In genomic region chr2:218569038-218569431, GRCh38 we compare ENCODE assay signal across 8 cellular contexts. TPM values are rescaled to one million over a fixed set of nuclear protein-coding genes. Genes with fewer than 3 reads are reported as not detected.
DNase-seq lines count a peak whose midpoint lies in the region; ATAC-seq and TF ChIP-seq lines count a peak whose summit lies in the region.

No MANE protein-coding gene starts in this region.

- peaks cover 40% of the 10 kb centered on the region for H3K36me3 Mint-ChIP-seq in GM23338 (ENCODE audit: low read depth)
- H3K36me3 Mint-ChIP-seq in activated CD4-positive, alpha-beta T cell treated with anti-CD3 and anti-CD28 coated beads, Interleukin-2, amount 10 ng/mL, durations not matched to agents 7 days and 5 days (ENCODE audit: low read depth) = peaks cover 54% of the 10 kb centered on the region

- H3K27ac ChIP-seq in GM23338 (ENCODE audit: low read depth) = peak overlapping the region; percentile 100

- CTCF ChIA-PET in activated CD4-positive, alpha-beta T cell treated with anti-CD3 and anti-CD28 coated beads, Interleukin-2, amount 10 ng/mL, durations not matched to agents 7 days and 5 days (lab: Charles Lee) = no interaction called here

- peak overlapping the region; percentile 83 for H3K4me2 ChIP-seq in GM23338

- peak; percentile 70 for DNase-seq in GM03348 (ENCODE audit: low spot score)
- peak; percentile 83 for DNase-seq in GM23338 (ENCODE audit: low spot score)
- DNase-seq in LNCaP clone FGC (ENCODE audit: low read depth) = no peak
- peak; percentile 53 for DNase-seq in activated CD4-positive, alpha-beta T cell treated with anti-CD3 and anti-CD28 coated beads, Interleukin-2, amount 10 ng/mL, durations not matched to agents 7 days and 5 days
- peak; percentile 68 to 93 for DNase-seq in dermis microvascular lymphatic vessel endothelial cell (ENCODE audit: low read depth in 2 of 2)
- peak; percentile 39 for DNase-seq in medulla oblongata (ENCODE audit: extremely low spot score)
- peak; percentile 37 for DNase-seq in stimulated activated CD8-positive, alpha-beta memory T cell treated with anti-CD3 and anti-CD28 coated beads, Interleukin-15, amount 100 ng/mL, for 1 hour (ENCODE audit: low read depth)
- no peak for DNase-seq in 8988T

- peaks cover 88% of the 10 kb centered on the region for H3K79me2 ChIP-seq in GM23338 (replicated peaks; ENCODE audit: insufficient read depth)

- H3K4me3 Mint-ChIP-seq in GM23338 = peak overlapping the region; percentile 95
- peak overlapping the region; percentile 98 for H3K4me3 Mint-ChIP-seq in activated CD4-positive, alpha-beta T cell treated with anti-CD3 and anti-CD28 coated beads, Interleukin-2, amount 10 ng/mL, durations not matched to agents 7 days and 5 days

- POLR2A ChIA-PET in activated CD4-positive, alpha-beta T cell treated with anti-CD3 and anti-CD28 coated beads, Interleukin-2, amount 10 ng/mL, durations not matched to agents 7 days and 5 days (lab: Charles Lee) = no interaction called here

- H2AFZ ChIP-seq in GM23338 = 0 out of 2 replicates have a peak overlapping the region, but pooled peaks have one; percentile 6

- peak overlapping the region; percentile 100 for H3K27ac Mint-ChIP-seq in GM23338
- H3K27ac Mint-ChIP-seq in activated CD4-positive, alpha-beta T cell treated with anti-CD3 and anti-CD28 coated beads, Interleukin-2, amount 10 ng/mL, durations not matched to agents 7 days and 5 days = peak overlapping the region; percentile 100

- peak; percentile 36 for ATAC-seq in GM23338

- H3K4me3 ChIP-seq in GM23338 = peak overlapping the region; percentile 76
- H3K4me3 ChIP-seq in LNCaP clone FGC (ENCODE audit: low read depth, low read length) = peak overlapping the region; percentile 94

- H3K4me1 ChIP-seq in GM23338 (ENCODE audit: insufficient read depth) = peaks cover 21% of the 10 kb centered on the region

- TF ChIP-seq CTCF in GM23338 (conservative IDR thresholded peaks at IDR 0.05; ENCODE audit: low read depth in 2 of 2) (no peak), LNCaP clone FGC (IDR thresholded peaks at IDR 0.05; ENCODE audit: control insufficient read depth, extremely low read depth, insufficient read depth) (no peak)

- H3K27me3 ChIP-seq in GM23338 (ENCODE audit: insufficient read depth) = no peaks in the 10 kb centered on the region

- H3K9me2 ChIP-seq in GM23338 (ENCODE audit: insufficient read depth) = no peaks in the 10 kb centered on the region

- peaks cover 36% of the 10 kb centered on the region for H4K20me1 ChIP-seq in GM23338 (replicated peaks; ENCODE audit: insufficient read depth)

- H3F3A ChIP-seq in GM23338 (replicated peaks; ENCODE audit: low read depth) = no peaks in the 10 kb centered on the region

- H3K27me3 Mint-ChIP-seq in GM23338 (ENCODE audit: insufficient read depth, low read depth, poor library complexity) = peaks cover 10% of the 10 kb centered on the region
- no peaks in the 10 kb centered on the region for H3K27me3 Mint-ChIP-seq in activated CD4-positive, alpha-beta T cell treated with anti-CD3 and anti-CD28 coated beads, Interleukin-2, amount 10 ng/mL, durations not matched to agents 7 days and 5 days

- peaks cover 15% of the 10 kb centered on the region; the same call in 1 of the 2 replicates for H3K36me3 ChIP-seq in GM23338 (ENCODE audit: insufficient read depth)

- no peaks in the 10 kb centered on the region; the same call in 2 of the 3 replicates for H3K9me3 Mint-ChIP-seq in GM23338
- no peaks in the 10 kb centered on the region for H3K9me3 Mint-ChIP-seq in activated CD4-positive, alpha-beta T cell treated with anti-CD3 and anti-CD28 coated beads, Interleukin-2, amount 10 ng/mL, durations not matched to agents 7 days and 5 days

- H3K4me1 Mint-ChIP-seq in GM23338 = peaks cover 28% of the 10 kb centered on the region
- peaks cover 53% of the 10 kb centered on the region for H3K4me1 Mint-ChIP-seq in activated CD4-positive, alpha-beta T cell treated with anti-CD3 and anti-CD28 coated beads, Interleukin-2, amount 10 ng/mL, durations not matched to agents 7 days and 5 days

TF ChIP-seq in GM23338, 12 proteins besides CTCF, POLR2A, EP300 and RAD21 (continues in another document):
- TF ChIP-seq NANOG (IDR thresholded peaks at IDR 0.05; ENCODE audit: borderline replicate concordance) (no peak), ETS1 (IDR thresholded peaks at IDR 0.05) (no peak)

RNA-seq across cellular contexts. Expression of gene CNOT9, which starts 0.4 kb away (rescaled TPM):
- 93.9 and 132 TPM in 2 replicates for total RNA-seq in GM23338 (2014; rRNA removed; shearing (Covaris generic))
- polyA plus RNA-seq in GM23338 (2016; fragmentation: Nextera tagmentation; extraction: Ambion mirVana) = 51.8 and 55.3 TPM in 2 replicates
- total RNA-seq in activated CD4-positive, alpha-beta T cell treated with anti-CD3 and anti-CD28 coated beads, Interleukin-2, amount 10 ng/mL, durations not matched to agents 7 days and 5 days = 10 to 100 TPM; 71.0 to 80.9 TPM
- 46.3 and 53.9 TPM in 2 replicates for total RNA-seq in dermis microvascular lymphatic vessel endothelial cell

RNA-seq across cellular contexts. Expression of gene USP37, which starts 0.9 kb away (rescaled TPM):
- 18.7 and 21.0 TPM in 2 replicates for total RNA-seq in GM23338 (2014; rRNA removed; shearing (Covaris generic))
- polyA plus RNA-seq in GM23338 (2016; fragmentation: Nextera tagmentation; extraction: Ambion mirVana) = 7.4 and 8.2 TPM in 2 replicates
- 10 to 100 TPM; 27.4 to 30.5 TPM for total RNA-seq in activated CD4-positive, alpha-beta T cell treated with anti-CD3 and anti-CD28 coated beads, Interleukin-2, amount 10 ng/mL, durations not matched to agents 7 days and 5 days
- 7.3 and 8.3 TPM in 2 replicates for total RNA-seq in dermis microvascular lymphatic vessel endothelial cell

RNA-seq across cellular contexts. Expression of gene PLCD4, which starts 38.7 kb away (rescaled TPM):
- 0.80 TPM in 1 of 2 replicates, not detected in the other for total RNA-seq in GM23338 (2014; rRNA removed; shearing (Covaris generic))
- polyA plus RNA-seq in GM23338 (2016; fragmentation: Nextera tagmentation; extraction: Ambion mirVana) = 1.3 and 1.7 TPM in 2 replicates
- total RNA-seq in activated CD4-positive, alpha-beta T cell treated with anti-CD3 and anti-CD28 coated beads, Interleukin-2, amount 10 ng/mL, durations not matched to agents 7 days and 5 days = under 1 TPM; 0.15 to 0.30 TPM
- total RNA-seq in dermis microvascular lymphatic vessel endothelial cell = 0.76 and 1.4 TPM in 2 replicates

Comparison
In these comparisons a context has a peak if more than half of its experiments do, and no peak if none do; other contexts are left out.
1. DNase-seq: peak in GM03348 (single experiment), GM23338 (single experiment), activated CD4-positive, alpha-beta T cell treated with anti-CD3 and anti-CD28 coated beads, Interleukin-2, amount 10 ng/mL, durations not matched to agents 7 days and 5 days (single experiment), dermis microvascular lymphatic vessel endothelial cell (2 of 2), medulla oblongata (single experiment) and stimulated activated CD8-positive, alpha-beta memory T cell treated with anti-CD3 and anti-CD28 coated beads, Interleukin-15, amount 100 ng/mL, for 1 hour (single experiment); none in LNCaP clone FGC (single experiment) and 8988T (single experiment).